In genomic region chr22:44735518-44736428, GRCh38 we compare ENCODE assay signal across 8 cellular contexts. TPM values are rescaled to one million over a fixed set of nuclear protein-coding genes. Genes with fewer than 3 reads are reported as not detected.
DNase-seq lines count a peak whose midpoint lies in the region; ATAC-seq and TF ChIP-seq lines count a peak whose summit lies in the region.

No MANE protein-coding gene starts in this region.

- H3F3A ChIP-seq in PC-3 (ENCODE audit: low read length, unreplicated experiment) (no peaks in the 10 kb centered on the region), neural progenitor cell (ENCODE audit: low read depth) (peaks cover 15% of the 10 kb centered on the region)

- DNase-seq in AG09319 (ENCODE audit: extremely low read depth, low read depth) (no peak), H4 (ENCODE audit: low spot score) (peak; percentile 38), PC-3 (peak; percentile 65), fibroblast of lung (ENCODE audit: low read depth in 2 of 2) (peak in 1 of 2 donors; percentile 38), neural progenitor cell (ENCODE audit: low spot score) (peak; percentile 86), substantia nigra (lab: John Stamatoyannopoulos, UW) (peak in 43 of 49 donors; percentile 8 to 80 (median 44))
- peak; percentile 83 to 89 for DNase-seq in activated T-cell treated with anti-CD3 and anti-CD28 coated beads, Interleukin-2, amount 50 U/mL, for 72 hours

- BruUV-seq in PC-3 (replicated peaks; lab: Mats Ljungman, UMichigan) = no TSS peak

- H3K9me2 ChIP-seq in PC-3 (replicated peaks; ENCODE audit: low read length) = no peaks in the 10 kb centered on the region

- POLR2A ChIA-PET in PC-3 (lab: Charles Lee; ENCODE audit: unreplicated experiment) = no interaction called here

- no peak overlapping the region for H3K4me3 Mint-ChIP-seq in activated T-cell treated with anti-CD3 and anti-CD28 coated beads, Interleukin-2, amount 50 U/mL, for 72 hours
- H3K4me3 Mint-ChIP-seq in neural progenitor cell = no peak overlapping the region

- H3K4me1 ChIP-seq in PC-3 (ENCODE audit: insufficient read depth, low read length) = peaks cover 18% of the 10 kb centered on the region; the same call in 1 of the 2 replicates
- no peaks in the 10 kb centered on the region for H3K4me1 ChIP-seq in fibroblast of lung (ENCODE audit: control insufficient read depth, extremely low read depth, insufficient read depth, low read length)
- no peaks in the 10 kb centered on the region for H3K4me1 ChIP-seq in neural progenitor cell

- H3K9me3 ChIP-seq in PC-3 (ENCODE audit: low read length) (no peaks in the 10 kb centered on the region), fibroblast of lung (ENCODE audit: control insufficient read depth, insufficient read depth, low read depth, low read length) (no peaks in the 10 kb centered on the region), neural progenitor cell (ENCODE audit: low read depth) (no peaks in the 10 kb centered on the region)

- ATAC-seq in PC-3 (peak; percentile 61), HG03159 (IDR thresholded peaks at IDR 0.05; ENCODE audit: unreplicated experiment) (no peak)
- ATAC-seq in activated T-cell treated with anti-CD3 and anti-CD28 coated beads, Interleukin-2, amount 50 U/mL, for 72 hours (replicated peaks in 1 of 2) = peak; percentile 73 to 79

- H3K36me3 Mint-ChIP-seq in activated T-cell treated with anti-CD3 and anti-CD28 coated beads, Interleukin-2, amount 50 U/mL, for 72 hours (ENCODE audit: insufficient read depth in 2 of 2) = peaks cover 0 to 3% of the 10 kb centered on the region in 2 donors
- no peaks in the 10 kb centered on the region for H3K36me3 Mint-ChIP-seq in neural progenitor cell

- peaks cover 0 to 3% of the 10 kb centered on the region in 2 donors for H3K9me3 Mint-ChIP-seq in activated T-cell treated with anti-CD3 and anti-CD28 coated beads, Interleukin-2, amount 50 U/mL, for 72 hours
- H3K9me3 Mint-ChIP-seq in neural progenitor cell = no peaks in the 10 kb centered on the region

- H3K27me3 ChIP-seq in PC-3 (ENCODE audit: low read length) = 0 out of 2 replicates have a peak, but pooled peaks cover 9% of the 10 kb centered on the region
- peaks cover 13% of the 10 kb centered on the region for H3K27me3 ChIP-seq in fibroblast of lung (ENCODE audit: control insufficient read depth, insufficient read depth, low read length)
- no peaks in the 10 kb centered on the region for H3K27me3 ChIP-seq in neural progenitor cell

- no peaks in the 10 kb centered on the region for H3K79me2 ChIP-seq in PC-3 (ENCODE audit: low read length)
- no peaks in the 10 kb centered on the region for H3K79me2 ChIP-seq in fibroblast of lung (ENCODE audit: control insufficient read depth, insufficient read depth, low read length)
- H3K79me2 ChIP-seq in neural progenitor cell (ENCODE audit: low read depth) = no peaks in the 10 kb centered on the region

- H3K4me1 Mint-ChIP-seq in activated T-cell treated with anti-CD3 and anti-CD28 coated beads, Interleukin-2, amount 50 U/mL, for 72 hours (ENCODE audit: low read depth) = no peaks in the 10 kb centered on the region
- peaks cover 5% of the 10 kb centered on the region for H3K4me1 Mint-ChIP-seq in neural progenitor cell

- H4K20me1 ChIP-seq in PC-3 (ENCODE audit: low read length) (no peaks in the 10 kb centered on the region), fibroblast of lung (ENCODE audit: control insufficient read depth, extremely low read depth, insufficient read depth, low read length) (no peaks in the 10 kb centered on the region), neural progenitor cell (ENCODE audit: low read depth) (peaks cover 3% of the 10 kb centered on the region)

- CTCF ChIA-PET in PC-3 (lab: Charles Lee) = interaction anchor here (1.3 kb wide), 1 partner anchor 51 kb away, joined by 5 read pairs; no protein-coding TSS in a partner anchor

- H3K4me3 ChIP-seq in PC-3 (ENCODE audit: low read length) (no peak overlapping the region), fibroblast of lung (replicated peaks in 1 of 4; ENCODE audit: control extremely low read depth in 1 of 4, insufficient read depth in 1 of 4, low read depth in 3 of 4, low read length in 4 of 4) (no peak overlapping the region), neural progenitor cell (no peak overlapping the region)

- TF ChIP-seq CTCF in AG09319 (IDR thresholded peaks at IDR 0.05; ENCODE audit: low read depth, low read length) (peak; percentile 91), PC-3 (conservative IDR thresholded peaks at IDR 0.05; ENCODE audit: low read depth, low read length) (peak; percentile 85), fibroblast of lung (conservative IDR thresholded peaks at IDR 0.05 in 1 of 2, IDR thresholded peaks at IDR 0.05 in 1 of 2; ENCODE audit: low read depth in 1 of 2, low read length in 2 of 2) (peak; percentile 63 to 95), neural progenitor cell (IDR thresholded peaks at IDR 0.05) (peak; percentile 92)

- no peak overlapping the region for H3K27ac Mint-ChIP-seq in activated T-cell treated with anti-CD3 and anti-CD28 coated beads, Interleukin-2, amount 50 U/mL, for 72 hours
- peak overlapping the region; percentile 42 for H3K27ac Mint-ChIP-seq in neural progenitor cell

- H3K4me2 ChIP-seq in PC-3 (ENCODE audit: low read length) (no peak overlapping the region), fibroblast of lung (ENCODE audit: extremely low read depth, insufficient read depth, low read length) (no peak overlapping the region), neural progenitor cell (no peak overlapping the region)

- H2AFZ ChIP-seq in PC-3 (ENCODE audit: low read length) (no peak overlapping the region), fibroblast of lung (ENCODE audit: low read length) (no peak overlapping the region), neural progenitor cell (replicated peaks) (no peak overlapping the region)

- H3K27ac ChIP-seq in PC-3 (ENCODE audit: low read length) (no peak overlapping the region), fibroblast of lung (ENCODE audit: insufficient read depth, low read length) (no peak overlapping the region), neural progenitor cell (no peak overlapping the region), substantia nigra (ENCODE audit: low read depth, low read length, poor library complexity, severe bottlenecking) (no peak overlapping the region)

- H3K9ac ChIP-seq in PC-3 (ENCODE audit: low read length) (no peak overlapping the region), fibroblast of lung (ENCODE audit: insufficient read depth, low read length) (no peak overlapping the region), neural progenitor cell (no peak overlapping the region)

- H3K27me3 Mint-ChIP-seq in activated T-cell treated with anti-CD3 and anti-CD28 coated beads, Interleukin-2, amount 50 U/mL, for 72 hours (ENCODE audit: low read depth) = no peaks in the 10 kb centered on the region
- peaks cover 11% of the 10 kb centered on the region for H3K27me3 Mint-ChIP-seq in neural progenitor cell (ENCODE audit: insufficient read depth, low read depth)

- H3K36me3 ChIP-seq in PC-3 (ENCODE audit: low read depth, low read length) = no peaks in the 10 kb centered on the region
- no peaks in the 10 kb centered on the region for H3K36me3 ChIP-seq in fibroblast of lung (ENCODE audit: control insufficient read depth, insufficient read depth, low read length)
- no peaks in the 10 kb centered on the region for H3K36me3 ChIP-seq in neural progenitor cell

- intact Hi-C loops in PC-3 (cut with micrococcal nuclease) = loop anchor here (1.0 kb wide), 1 partner anchor 38 kb away; no protein-coding TSS in a partner anchor

RNA-seq across cellular contexts. Expression of gene ARHGAP8, which starts 16.6 kb away (rescaled TPM):
- 2.5 TPM in 1 of 2 replicates, not detected in the other for total RNA-seq in H4 (2014; rRNA removed; shearing (Covaris generic))
- total RNA-seq in PC-3 (2014; rRNA removed) = 29.4 and 30.9 TPM in 2 replicates
- 1 to 10 TPM; 2.8 to 4.4 TPM for total RNA-seq in activated T-cell treated with anti-CD3 and anti-CD28 coated beads, Interleukin-2, amount 50 U/mL, for 72 hours
- under 0.01 and 0.17 TPM in 2 replicates for total RNA-seq in fibroblast of lung
- 0.07 TPM in 1 of 2 replicates, not detected in the other for polyA plus RNA-seq in fibroblast of lung
- not detected in 2 replicates for polyA plus RNA-seq in fibroblast of lung (2012)
- polyA minus RNA-seq in fibroblast of lung (ENCODE audit: low replicate concordance) = not detected in 2 replicates
- 3.0 and 8.9 TPM in 2 replicates for total RNA-seq in neural progenitor cell (ENCODE audit: low replicate concordance)

RNA-seq across cellular contexts. Expression of gene PRR5, which starts 33.8 kb away (rescaled TPM):
- 4.7 and 5.0 TPM in 2 replicates for total RNA-seq in H4 (2014; rRNA removed; shearing (Covaris generic))
- 14.5 and 21.8 TPM in 2 replicates for total RNA-seq in PC-3 (2014; rRNA removed)
- 10 to 100 TPM; 11.7 to 12.0 TPM for total RNA-seq in activated T-cell treated with anti-CD3 and anti-CD28 coated beads, Interleukin-2, amount 50 U/mL, for 72 hours
- total RNA-seq in fibroblast of lung = 6.7 and 8.6 TPM in 2 replicates
- 1.8 and 2.4 TPM in 2 replicates for polyA plus RNA-seq in fibroblast of lung
- 3.9 and 4.5 TPM in 2 replicates for polyA plus RNA-seq in fibroblast of lung (2012)
- polyA minus RNA-seq in fibroblast of lung (ENCODE audit: low replicate concordance) = 4.4 and 4.5 TPM in 2 replicates
- 4.0 and 18.6 TPM in 2 replicates for total RNA-seq in neural progenitor cell (ENCODE audit: low replicate concordance)
